ENCODE assay signal across 19 cellular contexts in the genomic region with DNA sequence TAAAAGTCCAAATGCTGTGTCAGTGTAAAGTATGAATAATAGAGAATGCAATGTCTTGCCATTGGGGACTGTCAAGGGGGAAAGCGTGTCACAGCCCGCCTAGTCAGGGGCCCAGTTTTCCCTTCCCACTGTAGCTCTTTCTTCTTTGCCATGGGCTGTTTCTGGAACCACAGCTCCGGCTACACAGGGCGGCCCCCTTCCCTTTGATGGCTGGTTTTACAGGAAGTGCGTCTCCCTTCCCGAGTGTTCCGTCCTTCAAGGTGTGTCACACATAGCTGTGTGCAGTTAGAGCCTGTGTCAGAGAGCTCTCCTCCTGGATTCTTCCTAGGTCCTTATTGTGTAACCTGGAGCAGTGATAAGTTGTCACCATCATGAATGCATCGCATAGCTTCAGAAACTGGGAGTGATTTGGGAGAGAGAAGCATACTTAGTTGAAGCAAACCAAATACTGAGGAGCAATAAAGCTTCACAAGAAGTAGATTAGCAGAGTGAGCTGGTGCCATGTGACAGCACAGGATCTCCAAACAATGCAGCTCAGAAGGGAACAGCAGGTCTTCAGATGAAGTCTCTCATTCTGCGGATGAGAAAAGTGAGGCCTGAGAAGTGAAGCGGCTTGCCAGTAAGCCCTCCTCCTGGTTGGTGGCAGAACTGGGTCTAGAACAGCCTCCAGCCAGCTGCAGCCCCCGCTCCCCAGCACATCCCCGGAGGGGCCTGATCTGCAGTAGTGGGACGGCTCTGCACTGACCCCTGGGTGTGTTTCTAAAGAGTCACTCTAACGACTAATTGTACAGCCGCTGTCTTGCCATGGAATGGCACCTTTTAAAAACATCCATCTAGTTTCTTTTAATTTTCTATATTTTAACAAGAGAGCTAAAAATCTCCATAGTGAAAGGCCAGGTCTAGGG.
DNase-seq lines count a peak whose midpoint lies in the region; ATAC-seq and TF ChIP-seq lines count a peak whose summit lies in the region.
"Had no signal": no experiment of that assay in that cellular context is flagged by ENCODE, and none has a peak within 500 bp of the region (broad histone marks: within the 10 kb centered on the region; RNA-seq: fewer than 3 reads in every experiment).

No MANE protein-coding gene starts in this region.

- no peaks in the 10 kb centered on the region for H4K20me1 ChIP-seq in SK-N-SH (ENCODE audit: insufficient read depth)

- H2AFZ ChIP-seq in SK-N-SH (ENCODE audit: low read depth): no peak overlapping the region

- peaks cover 8 to 11% (median 10%) of the 10 kb centered on the region in 3 donors for H3K4me1 Mint-ChIP-seq in naive B cell

- no peak for ATAC-seq in SK-N-SH treated with all-trans-retinoic acid at 6 μM for 48 hours
- no peak for ATAC-seq in naive B cell (ENCODE audit: low read depth in 2 of 2)
- ATAC-seq in GM19397 (IDR thresholded peaks at IDR 0.05; ENCODE audit: unreplicated experiment): no peak
- no peak for ATAC-seq in HG03095 (IDR thresholded peaks at IDR 0.05; ENCODE audit: unreplicated experiment)
- ATAC-seq: heart left ventricle, PC-3, psoas muscle had no signal

- no peaks in the 10 kb centered on the region; the same call in 1 of the 2 replicates for H3K79me2 ChIP-seq in SK-N-SH (ENCODE audit: insufficient read depth)

- H3K9ac ChIP-seq in SK-N-SH: no peak overlapping the region

- H3F3A ChIP-seq in SK-N-SH (replicated peaks; ENCODE audit: insufficient read depth): no peaks in the 10 kb centered on the region

- TF ChIP-seq CTCF in SK-N-SH (IDR thresholded peaks at IDR 0.05) (no peak), dorsolateral prefrontal cortex (IDR thresholded peaks at IDR 0.05 in 54 of 56, conservative IDR thresholded peaks at IDR 0.05 in 2 of 56; ENCODE audit: low read depth in 1 of 56, partially characterized antibody in 56 of 56) (peak in 1 of 56 donors; percentile 17)

- peaks cover 10 to 26% of the 10 kb centered on the region in 2 experiments; a peak in 3 of 4 replicates for H3K4me1 ChIP-seq in SK-N-SH (ENCODE audit: control insufficient read depth in 1 of 2, insufficient read depth in 2 of 2, low read depth in 1 of 2, low read length in 1 of 2)
- peaks cover 2% of the 10 kb centered on the region for H3K4me1 ChIP-seq in urinary bladder (ENCODE audit: insufficient read depth)

- peaks cover 29 to 72% of the 10 kb centered on the region in 2 experiments for H3K36me3 ChIP-seq in SK-N-SH (replicated peaks in 1 of 2; ENCODE audit: control insufficient read depth in 1 of 2, insufficient read depth in 2 of 2, low read length in 1 of 2)
- no peaks in the 10 kb centered on the region for H3K36me3 ChIP-seq in urinary bladder (ENCODE audit: insufficient read depth)

- intact Hi-C loops in dorsolateral prefrontal cortex (cut with DNase I): loop anchor here in 1 of 2 donors (5.0 kb wide), 1 partner anchor 80 kb away; a partner anchor contains a TSS

- H3K9me3 ChIP-seq in SK-N-SH: no peaks in the 10 kb centered on the region
- H3K9me3 ChIP-seq: heart left ventricle, psoas muscle had no signal

- H3K27ac Mint-ChIP-seq in naive B cell: peak overlapping the region; percentile 19 to 96 (median 86)

- no peaks in the 10 kb centered on the region for H3K9me3 Mint-ChIP-seq in naive B cell
- H3K9me3 Mint-ChIP-seq: CD4-positive, alpha-beta memory T cell had no signal

- H3K27me3 Mint-ChIP-seq in naive B cell: peaks cover 0 to 3% (median 0%) of the 10 kb centered on the region in 3 donors

- no peaks in the 10 kb centered on the region for H3K9me2 ChIP-seq in SK-N-SH

- H3K27ac ChIP-seq in SK-N-SH (ENCODE audit: low read depth in 2 of 2, low read length in 1 of 2) (no peak overlapping the region; a peak in 1 of 4 replicates), dorsolateral prefrontal cortex (peak overlapping the region in 43 of 59 donors; percentile 1 to 88 (median 60)), urinary bladder (ENCODE audit: low read depth) (peak overlapping the region; percentile 33)
- H3K27ac ChIP-seq: 22Rv1, heart left ventricle, psoas muscle had no signal

- H3K4me3 Mint-ChIP-seq in naive B cell: peak overlapping the region in 6 of 8 donors; percentile 55 to 85 (median 76)

- CTCF ChIA-PET in SK-N-SH (lab: Yijun Ruan, JAX): interaction anchor here (0.6 to 2.6 kb wide), 9 partner anchors 9 to 201 kb away, joined by 3 to 11 read pairs (median 5); no protein-coding TSS in a partner anchor

- peaks cover 0 to 8% of the 10 kb centered on the region in 2 donors for H3K36me3 Mint-ChIP-seq in naive B cell
- H3K36me3 Mint-ChIP-seq: CD4-positive, alpha-beta memory T cell had no signal

- POLR2A ChIA-PET in SK-N-SH (lab: Yijun Ruan, JAX): interaction anchor here (0.6 to 2.1 kb wide), 2 partner anchors 19 to 21 kb away, joined by 3 to 9 read pairs; no protein-coding TSS in a partner anchor

- no peaks in the 10 kb centered on the region for H3K27me3 ChIP-seq in SK-N-SH (ENCODE audit: insufficient read depth)
- no peaks in the 10 kb centered on the region for H3K27me3 ChIP-seq in dorsolateral prefrontal cortex
- H3K27me3 ChIP-seq: heart left ventricle had no signal

- no peak for TF ChIP-seq EP300 in SK-N-SH (IDR thresholded peaks at IDR 0.05; ENCODE audit: borderline replicate concordance in 1 of 2, low read depth in 1 of 2, low read length in 1 of 2)

- 92% methylated on average over 11 of the region's 15 CpGs for whole genome bisulfite sequencing in SK-N-SH (ENCODE audit: low lambda C conversion rate)
- WGBS in urinary bladder: 86% methylated on average over 15 of the region's 15 CpGs

- DNase-seq in SK-N-SH: peak; percentile 57
- peak in 1 of 10 donors; percentile 14 for DNase-seq in dorsolateral prefrontal cortex
- DNase-seq in naive B cell: no peak
- no peak for DNase-seq in NCI-H2196 treated with DMSO at 0.1 percent for 48 hours (lab: John Stamatoyannopoulos, UW; ENCODE audit: unreplicated experiment)
- DNase-seq: activated CD4-positive, alpha-beta T cell treated with anti-CD3 and anti-CD28 coated beads, Interleukin-2, amount 50 U/mL, for 48 hours; EL; H7; heart left ventricle; NCI-H1694 treated with DMSO at 0.1 percent for 48 hours; NCI-H510A treated with DMSO at 0.1 percent for 48 hours; PC-3; psoas muscle; stimulated activated CD4-positive, alpha-beta T cell treated with anti-CD3 and anti-CD28 coated beads, Interleukin-12 subunit alpha, Interleukin-12 subunit beta, amount 100 ng/mL, for 4 hours had no signal

- no peak overlapping the region for H3K4me2 ChIP-seq in SK-N-SH

- H3K4me3 ChIP-seq in SK-N-SH (ENCODE audit: low read depth in 2 of 2, low read length in 1 of 2): no peak overlapping the region
- peak overlapping the region in 3 of 59 donors; percentile 12 to 41 (median 31) for H3K4me3 ChIP-seq in dorsolateral prefrontal cortex
- H3K4me3 ChIP-seq in urinary bladder (ENCODE audit: low read depth, low read length): no peak overlapping the region
- H3K4me3 ChIP-seq: heart left ventricle, psoas muscle had no signal

- TF ChIP-seq RAD21 in SK-N-SH (IDR thresholded peaks at IDR 0.05; ENCODE audit: low read length): no peak

TF ChIP-seq in SK-N-SH, 30 proteins besides CTCF, POLR2A, EP300 and RAD21:
- TF ChIP-seq EZH2phosphoT487 (IDR thresholded peaks at IDR 0.05; ENCODE audit: borderline replicate concordance, low read depth): no peak
- TF ChIP-seq, protein P1, sequence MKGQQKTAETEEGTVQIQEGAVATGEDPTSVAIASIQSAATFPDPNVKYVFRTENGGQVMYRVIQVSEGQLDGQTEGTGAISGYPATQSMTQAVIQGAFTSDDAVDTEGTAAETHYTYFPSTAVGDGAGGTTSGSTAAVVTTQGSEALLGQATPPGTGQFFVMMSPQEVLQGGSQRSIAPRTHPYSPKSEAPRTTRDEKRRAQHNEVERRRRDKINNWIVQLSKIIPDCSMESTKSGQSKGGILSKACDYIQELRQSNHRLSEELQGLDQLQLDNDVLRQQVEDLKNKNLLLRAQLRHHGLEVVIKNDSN (IDR thresholded peaks at IDR 0.05; ENCODE audit: borderline replicate concordance, low read depth): no peak
- no peak for TF ChIP-seq FOSL2 (IDR thresholded peaks at IDR 0.05; ENCODE audit: borderline replicate concordance, low read depth)

TF ChIP-seq in SK-N-SH treated with all-trans-retinoic acid at 6 μM for 48 hours, 23 proteins besides CTCF, POLR2A, EP300 and RAD21 (continues in another document):
- no peak for TF ChIP-seq ARNTL (CRISPR knock-in tag; IDR thresholded peaks at IDR 0.05; ENCODE audit: borderline replicate concordance, low read depth)
- no peak for TF ChIP-seq ESRRG (CRISPR knock-in tag; IDR thresholded peaks at IDR 0.05)
- no peak for TF ChIP-seq ZFP3 (CRISPR knock-in tag; IDR thresholded peaks at IDR 0.05)
- no peak for TF ChIP-seq RARB (CRISPR knock-in tag; IDR thresholded peaks at IDR 0.05)
- TF ChIP-seq, protein P2, sequence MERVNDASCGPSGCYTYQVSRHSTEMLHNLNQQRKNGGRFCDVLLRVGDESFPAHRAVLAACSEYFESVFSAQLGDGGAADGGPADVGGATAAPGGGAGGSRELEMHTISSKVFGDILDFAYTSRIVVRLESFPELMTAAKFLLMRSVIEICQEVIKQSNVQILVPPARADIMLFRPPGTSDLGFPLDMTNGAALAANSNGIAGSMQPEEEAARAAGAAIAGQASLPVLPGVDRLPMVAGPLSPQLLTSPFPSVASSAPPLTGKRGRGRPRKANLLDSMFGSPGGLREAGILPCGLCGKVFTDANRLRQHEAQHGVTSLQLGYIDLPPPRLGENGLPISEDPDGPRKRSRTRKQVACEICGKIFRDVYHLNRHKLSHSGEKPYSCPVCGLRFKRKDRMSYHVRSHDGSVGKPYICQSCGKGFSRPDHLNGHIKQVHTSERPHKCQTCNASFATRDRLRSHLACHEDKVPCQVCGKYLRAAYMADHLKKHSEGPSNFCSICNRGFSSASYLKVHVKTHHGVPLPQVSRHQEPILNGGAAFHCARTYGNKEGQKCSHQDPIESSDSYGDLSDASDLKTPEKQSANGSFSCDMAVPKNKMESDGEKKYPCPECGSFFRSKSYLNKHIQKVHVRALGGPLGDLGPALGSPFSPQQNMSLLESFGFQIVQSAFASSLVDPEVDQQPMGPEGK (CRISPR knock-in tag; IDR thresholded peaks at IDR 0.05; ENCODE audit: borderline replicate concordance): no peak
- TF ChIP-seq, protein P3, sequence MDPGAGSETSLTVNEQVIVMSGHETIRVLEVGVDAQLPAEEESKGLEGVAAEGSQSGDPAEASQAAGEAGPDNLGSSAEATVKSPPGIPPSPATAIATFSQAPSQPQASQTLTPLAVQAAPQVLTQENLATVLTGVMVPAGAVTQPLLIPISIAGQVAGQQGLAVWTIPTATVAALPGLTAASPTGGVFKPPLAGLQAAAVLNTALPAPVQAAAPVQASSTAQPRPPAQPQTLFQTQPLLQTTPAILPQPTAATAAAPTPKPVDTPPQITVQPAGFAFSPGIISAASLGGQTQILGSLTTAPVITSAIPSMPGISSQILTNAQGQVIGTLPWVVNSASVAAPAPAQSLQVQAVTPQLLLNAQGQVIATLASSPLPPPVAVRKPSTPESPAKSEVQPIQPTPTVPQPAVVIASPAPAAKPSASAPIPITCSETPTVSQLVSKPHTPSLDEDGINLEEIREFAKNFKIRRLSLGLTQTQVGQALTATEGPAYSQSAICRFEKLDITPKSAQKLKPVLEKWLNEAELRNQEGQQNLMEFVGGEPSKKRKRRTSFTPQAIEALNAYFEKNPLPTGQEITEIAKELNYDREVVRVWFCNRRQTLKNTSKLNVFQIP (CRISPR knock-in tag; IDR thresholded peaks at IDR 0.05; ENCODE audit: borderline replicate concordance, low read depth): no peak
- no peak for TF ChIP-seq PPARA (CRISPR knock-in tag; IDR thresholded peaks at IDR 0.05; ENCODE audit: borderline replicate concordance)
- no peak for TF ChIP-seq OSR1 (CRISPR knock-in tag; IDR thresholded peaks at IDR 0.05)

Comparison
In these comparisons a context has a peak if more than half of its experiments do, and no peak if none do; other contexts are left out.
1. H3K27ac ChIP-seq: peak in dorsolateral prefrontal cortex (43 of 59) and urinary bladder (single experiment); none in SK-N-SH (0 of 2).